In the genomic region with DNA sequence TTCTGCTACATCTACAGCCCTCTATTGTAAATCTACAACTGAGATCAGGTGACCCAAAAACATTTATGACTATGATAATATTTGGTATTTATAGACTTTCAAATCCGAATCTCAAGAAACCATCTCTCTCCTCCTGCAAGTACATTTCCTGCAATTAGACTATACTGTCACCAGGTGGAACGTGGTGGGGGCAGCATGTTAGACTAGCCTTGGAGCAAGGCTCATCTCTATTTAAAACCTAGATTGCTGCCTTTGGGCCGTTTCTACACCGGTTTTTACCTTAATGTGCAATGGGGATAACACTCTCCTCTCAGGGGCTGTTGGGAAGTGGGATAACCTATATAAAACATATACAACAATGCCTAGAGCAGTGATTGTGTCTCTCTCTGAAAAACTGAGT, we compare ENCODE assay signal across 29 cellular contexts. TPM values are rescaled to one million over a fixed set of nuclear protein-coding genes. Genes with fewer than 3 reads are reported as not detected.
DNase-seq lines count a peak whose midpoint lies in the region; TF ChIP-seq lines count a peak whose summit lies in the region.
"Had no signal": no experiment of that assay in that cellular context is flagged by ENCODE, and none has a peak within 500 bp of the region (broad histone marks: within the 10 kb centered on the region; RNA-seq: fewer than 3 reads in every experiment).

No MANE protein-coding gene starts in this region.

- CTCF ChIA-PET in A673 (lab: Charles Lee) = no interaction called here

- BruUV-seq in A673 (replicated peaks; lab: Mats Ljungman, UMichigan) = no TSS peak

- no peaks in the 10 kb centered on the region for H3K27me3 ChIP-seq in HUES64 (ENCODE audit: insufficient read depth, low read length)
- no peaks in the 10 kb centered on the region for H3K27me3 ChIP-seq in osteoblast (ENCODE audit: insufficient read depth, low read length)
- H3K27me3 ChIP-seq in effector memory CD4-positive, alpha-beta T cell (replicated peaks; ENCODE audit: control insufficient read depth, insufficient read depth, low read length, poor library complexity, severe bottlenecking) = no peaks in the 10 kb centered on the region
- H3K27me3 ChIP-seq in A673 (replicated peaks; ENCODE audit: insufficient read depth, low read depth, low read length, poor library complexity) = no peaks in the 10 kb centered on the region
- H3K27me3 ChIP-seq: heart left ventricle, MG63, sigmoid colon had no signal

- 73% methylated on average over 2 of the region's 4 CpGs for WGBS in HUES64

- DNase-seq in DMS 273 (lab: John Stamatoyannopoulos, UW; ENCODE audit: unreplicated experiment) (peak; percentile 5), DMS 273 treated with DMSO at 0.1 percent for 48 hours (lab: John Stamatoyannopoulos, UW) (no peak), choroid plexus epithelial cell (ENCODE audit: low read depth) (peak; percentile 9), osteoblast (ENCODE audit: insufficient read length, low spot score, missing footprints) (peak; percentile 43), NCI-H128 (lab: John Stamatoyannopoulos, UW; ENCODE audit: unreplicated experiment) (no peak), A673 (ENCODE audit: low spot score) (no peak)
- no peak for DNase-seq in effector memory CD4-positive, alpha-beta T cell
- DNase-seq: activated CD4-positive, alpha-beta T cell treated with anti-CD3 and anti-CD28 coated beads, Interleukin-2, amount 10 ng/mL, durations not matched to agents 7 days and 5 days; activated naive CD4-positive, alpha-beta T cell; activated T-cell treated with anti-CD3 and anti-CD28 coated beads, Interleukin-2, amount 50 U/mL, for 48 hours; DMS79 treated with DMSO at 0.1 percent for 48 hours; foreskin fibroblast; heart left ventricle; KG1; lower lobe of right lung; MG63; naive thymus-derived CD8-positive, alpha-beta T cell; NCI-H1105 treated with DMSO at 0.1 percent for 48 hours; NCI-H2029; NCI-H524 treated with DMSO at 0.1 percent for 48 hours; occipital lobe; sigmoid colon; stimulated activated CD4-positive, alpha-beta T cell treated with anti-CD3 and anti-CD28 coated beads, Interleukin-12 subunit alpha, Interleukin-12 subunit beta, amount 100 ng/mL, for 4 hours; stimulated activated CD4-positive, alpha-beta T cell treated with anti-CD3 and anti-CD28 coated beads, Interleukin-4, amount 100 ng/mL, for 1 hour; T1000; trophoblast cell had no signal

- H3K4me1 ChIP-seq in HUES64 (ENCODE audit: insufficient read depth, low read length) (peaks cover 29% of the 10 kb centered on the region), osteoblast (ENCODE audit: insufficient read depth, low read length) (peaks cover 6% of the 10 kb centered on the region), A673 (ENCODE audit: insufficient read depth, low read length, poor library complexity, severe bottlenecking) (peaks cover under 1% of the 10 kb centered on the region)
- H3K4me1 ChIP-seq in effector memory CD4-positive, alpha-beta T cell (ENCODE audit: control insufficient read depth, insufficient read depth, low read length, poor library complexity, severe bottlenecking) = no peaks in the 10 kb centered on the region

- TF ChIP-seq CTCF in choroid plexus epithelial cell (conservative IDR thresholded peaks at IDR 0.05; ENCODE audit: low read depth, low read length) (peak; percentile 19), osteoblast (IDR thresholded peaks at IDR 0.05; ENCODE audit: extremely low read depth, low read depth, low read length) (no peak), A673 (conservative IDR thresholded peaks at IDR 0.05; ENCODE audit: low read depth, low read length) (no peak)

- no peak overlapping the region for H3K9ac ChIP-seq in HUES64 (ENCODE audit: low read depth, low read length)

- H3K4me3 ChIP-seq in HUES64 (ENCODE audit: low read length) = no peak overlapping the region; the same call in 1 of the 2 replicates
- H3K4me3 ChIP-seq in choroid plexus epithelial cell (ENCODE audit: low read depth, low read length) = no peak overlapping the region
- H3K4me3 ChIP-seq in osteoblast (ENCODE audit: insufficient read depth, low read length) = no peak overlapping the region
- H3K4me3 ChIP-seq in effector memory CD4-positive, alpha-beta T cell (ENCODE audit: insufficient read depth, low read depth, low read length, poor library complexity, severe bottlenecking) = no peak overlapping the region
- no peak overlapping the region for H3K4me3 ChIP-seq in A673 (ENCODE audit: low read depth, low read length, poor library complexity, severe bottlenecking)
- H3K4me3 ChIP-seq: heart left ventricle, lower lobe of right lung, MG63, sigmoid colon had no signal

- H3K9me3 ChIP-seq in HUES64 (ENCODE audit: insufficient read depth, low read depth, low read length) (no peaks in the 10 kb centered on the region), osteoblast (ENCODE audit: low read depth, low read length) (no peaks in the 10 kb centered on the region), A673 (ENCODE audit: low read depth, low read length, poor library complexity, severe bottlenecking) (no peaks in the 10 kb centered on the region)
- H3K9me3 ChIP-seq in effector memory CD4-positive, alpha-beta T cell (ENCODE audit: control insufficient read depth, low read length) = no peaks in the 10 kb centered on the region
- H3K9me3 ChIP-seq: heart left ventricle, lower lobe of right lung, MG63, sigmoid colon had no signal

- POLR2A ChIA-PET in A673 (lab: Charles Lee; ENCODE audit: low non-redundant PET) = no interaction called here

- intact Hi-C loops in A673 (cut with micrococcal nuclease; ENCODE audit: unreplicated experiment) = no loop called here

- H2AFZ ChIP-seq in osteoblast (ENCODE audit: low read length) = no peak overlapping the region

- H4K20me1 ChIP-seq in osteoblast (ENCODE audit: insufficient read depth, low read length) = no peaks in the 10 kb centered on the region

- H3K36me3 ChIP-seq in HUES64 (ENCODE audit: insufficient read depth, low read length) = no peaks in the 10 kb centered on the region
- no peaks in the 10 kb centered on the region for H3K36me3 ChIP-seq in osteoblast (ENCODE audit: insufficient read depth, low read length)
- H3K36me3 ChIP-seq in effector memory CD4-positive, alpha-beta T cell (ENCODE audit: control insufficient read depth, insufficient read depth, low read length) = no peaks in the 10 kb centered on the region
- no peaks in the 10 kb centered on the region for H3K36me3 ChIP-seq in A673 (ENCODE audit: insufficient read depth, low read length, poor library complexity, severe bottlenecking)
- H3K36me3 ChIP-seq: heart left ventricle, lower lobe of right lung, MG63, sigmoid colon had no signal

- peaks cover 9% of the 10 kb centered on the region for H3K79me2 ChIP-seq in osteoblast (ENCODE audit: insufficient read depth, low read length)

- H3K27ac ChIP-seq in HUES64 (ENCODE audit: low read depth, low read length) (peak overlapping the region; percentile 87; the same call in 1 of the 2 replicates), osteoblast (ENCODE audit: low read depth, low read length) (no peak overlapping the region), A673 (ENCODE audit: low read depth, low read length, poor library complexity, severe bottlenecking) (no peak overlapping the region)
- no peak overlapping the region for H3K27ac ChIP-seq in effector memory CD4-positive, alpha-beta T cell (ENCODE audit: insufficient read depth, low read length, poor library complexity, severe bottlenecking)
- H3K27ac ChIP-seq: 22Rv1, heart left ventricle, lower lobe of right lung, RWPE1, sigmoid colon had no signal

- no peak overlapping the region for H3K4me2 ChIP-seq in osteoblast (ENCODE audit: insufficient read depth, low read length)

RNA-seq across cellular contexts. Expression of gene KATNBL1, which starts 3.8 kb away (rescaled TPM):
- 28.8 TPM for polyA plus RNA-seq in HUES64 (2013, experiment 1 of 2)
- 29.9 TPM for polyA plus RNA-seq in HUES64 (2013, experiment 2 of 2)
- total RNA-seq in osteoblast (37.3 and 49.2 TPM in 2 replicates), A673 (2021) (53.2 and 55.1 TPM in 2 replicates)

RNA-seq across cellular contexts. Expression of gene EMC4, which starts 11.1 kb away (rescaled TPM):
- polyA plus RNA-seq in HUES64 (2013, experiment 1 of 2) = 81.6 TPM
- polyA plus RNA-seq in HUES64 (2013, experiment 2 of 2) = 76.8 TPM
- total RNA-seq in osteoblast = 135 and 136 TPM in 2 replicates
- 125 and 141 TPM in 2 replicates for total RNA-seq in A673 (2021)

Comparison
In these comparisons a context has a peak if more than half of its experiments do, and no peak if none do; other contexts are left out.
1. DNase-seq: peak in DMS 273 (single experiment), choroid plexus epithelial cell (single experiment) and osteoblast (single experiment); none in DMS 273 treated with DMSO at 0.1 percent for 48 hours (single experiment), NCI-H128 (single experiment), effector memory CD4-positive, alpha-beta T cell (0 of 3) and A673 (single experiment).